In genomic region chr13:112725346-112726017, GRCh38 we compare ENCODE assay signal across 9 cellular contexts. TPM values are rescaled to one million over a fixed set of nuclear protein-coding genes. Genes with fewer than 3 reads are reported as not detected.
DNase-seq lines count a peak whose midpoint lies in the region; ATAC-seq and TF ChIP-seq lines count a peak whose summit lies in the region.
"Had no signal": no experiment of that assay in that cellular context is flagged by ENCODE, and none has a peak within 500 bp of the region (broad histone marks: within the 10 kb centered on the region; RNA-seq: fewer than 3 reads in every experiment).

No MANE protein-coding gene starts in this region.

- DNase-seq in KBM-7 (peak; percentile 67), cerebellum (ENCODE audit: low spot score) (no peak), MM.1S (no peak), C1 segment of cervical spinal cord (lab: John Stamatoyannopoulos, UW) (no peak)
- DNase-seq in natural killer cell treated with Interleukin-12 subunit alpha and Interleukin-12 subunit beta and Interleukin-15 and Interleukin-18, amount 100 ng/mL, for 72 hours (ENCODE audit: low spot score) = no peak
- DNase-seq in stimulated activated CD4-positive, alpha-beta T cell treated with anti-CD3 and anti-CD28 coated beads, Interleukin-15, amount 100 ng/mL, for 24 hours = no peak

- no peak overlapping the region for H3K4me2 ChIP-seq in MM.1S (ENCODE audit: low read depth, low read length)

- H3K27ac Mint-ChIP-seq in activated T-helper 17 cell treated with anti-CD3 and anti-CD28 coated beads, Interleukin-2, amount 50 U/mL, for 72 hours = peak overlapping the region; percentile 79
- no peak overlapping the region for H3K27ac Mint-ChIP-seq in natural killer cell treated with Interleukin-12 subunit alpha and Interleukin-12 subunit beta and Interleukin-15 and Interleukin-18, amount 100 ng/mL, for 72 hours
- H3K27ac Mint-ChIP-seq: IgD-negative memory B cell had no signal

- no peaks in the 10 kb centered on the region for H3K9me3 ChIP-seq in MM.1S (replicated peaks; ENCODE audit: insufficient read depth, low read length)

- no peak overlapping the region for H2AFZ ChIP-seq in MM.1S (ENCODE audit: low read length)

- no peaks in the 10 kb centered on the region for H3K36me3 Mint-ChIP-seq in activated T-helper 17 cell treated with anti-CD3 and anti-CD28 coated beads, Interleukin-2, amount 50 U/mL, for 72 hours (ENCODE audit: low read depth)
- no peaks in the 10 kb centered on the region for H3K36me3 Mint-ChIP-seq in natural killer cell treated with Interleukin-12 subunit alpha and Interleukin-12 subunit beta and Interleukin-15 and Interleukin-18, amount 100 ng/mL, for 72 hours

- peaks cover 26% of the 10 kb centered on the region for H3K4me1 Mint-ChIP-seq in activated T-helper 17 cell treated with anti-CD3 and anti-CD28 coated beads, Interleukin-2, amount 50 U/mL, for 72 hours
- H3K4me1 Mint-ChIP-seq in natural killer cell treated with Interleukin-12 subunit alpha and Interleukin-12 subunit beta and Interleukin-15 and Interleukin-18, amount 100 ng/mL, for 72 hours (ENCODE audit: low read depth in 2 of 2) = peaks cover 20 to 34% of the 10 kb centered on the region in 2 donors

- peak; percentile 73 for ATAC-seq in GM18868 (IDR thresholded peaks at IDR 0.05; ENCODE audit: unreplicated experiment)
- peak; percentile 78 for ATAC-seq in activated T-helper 17 cell treated with anti-CD3 and anti-CD28 coated beads, Interleukin-2, amount 50 U/mL, for 72 hours (replicated peaks)
- peak; percentile 4 to 43 for ATAC-seq in natural killer cell treated with Interleukin-12 subunit alpha and Interleukin-12 subunit beta and Interleukin-15 and Interleukin-18, amount 100 ng/mL, for 72 hours

- no peaks in the 10 kb centered on the region for H3F3A ChIP-seq in MM.1S (ENCODE audit: insufficient read depth, low read length)

- H3K27ac ChIP-seq in MM.1S (ENCODE audit: low read length) = no peak overlapping the region

- no peaks in the 10 kb centered on the region for H3K27me3 ChIP-seq in MM.1S (replicated peaks; ENCODE audit: insufficient read depth, low read length)

- TF ChIP-seq CTCF in MM.1S (IDR thresholded peaks at IDR 0.05; ENCODE audit: low read length) = no peak

- H3K27me3 Mint-ChIP-seq in activated T-helper 17 cell treated with anti-CD3 and anti-CD28 coated beads, Interleukin-2, amount 50 U/mL, for 72 hours = no peaks in the 10 kb centered on the region
- no peaks in the 10 kb centered on the region for H3K27me3 Mint-ChIP-seq in natural killer cell treated with Interleukin-12 subunit alpha and Interleukin-12 subunit beta and Interleukin-15 and Interleukin-18, amount 100 ng/mL, for 72 hours
- H3K27me3 Mint-ChIP-seq: IgD-negative memory B cell had no signal

- no peak overlapping the region for H3K9ac ChIP-seq in MM.1S (ENCODE audit: low read length)

- no peaks in the 10 kb centered on the region for H4K20me1 ChIP-seq in MM.1S (ENCODE audit: insufficient read depth, low read length)

- in situ Hi-C loops in KBM-7 (cut with MboI; ENCODE audit: low pct_unique_long_range_greater_than_20kb, low sequenced_read_pairs) = no loop called here

- H3K36me3 ChIP-seq in MM.1S (replicated peaks; ENCODE audit: insufficient read depth, low read length) = no peaks in the 10 kb centered on the region

- no peaks in the 10 kb centered on the region for H3K9me3 Mint-ChIP-seq in activated T-helper 17 cell treated with anti-CD3 and anti-CD28 coated beads, Interleukin-2, amount 50 U/mL, for 72 hours
- no peaks in the 10 kb centered on the region for H3K9me3 Mint-ChIP-seq in natural killer cell treated with Interleukin-12 subunit alpha and Interleukin-12 subunit beta and Interleukin-15 and Interleukin-18, amount 100 ng/mL, for 72 hours
- H3K9me3 Mint-ChIP-seq: IgD-negative memory B cell had no signal

- H3K4me3 ChIP-seq in MM.1S (ENCODE audit: low read length) = no peak overlapping the region

- peaks cover 58% of the 10 kb centered on the region for H3K79me2 ChIP-seq in MM.1S (ENCODE audit: low read length)

- H3K9me2 ChIP-seq in MM.1S (replicated peaks; ENCODE audit: insufficient read depth, low read length) = no peaks in the 10 kb centered on the region

- peak overlapping the region; percentile 40 for H3K4me3 Mint-ChIP-seq in activated T-helper 17 cell treated with anti-CD3 and anti-CD28 coated beads, Interleukin-2, amount 50 U/mL, for 72 hours
- H3K4me3 Mint-ChIP-seq in natural killer cell treated with Interleukin-12 subunit alpha and Interleukin-12 subunit beta and Interleukin-15 and Interleukin-18, amount 100 ng/mL, for 72 hours = no peak overlapping the region
- H3K4me3 Mint-ChIP-seq: IgD-negative memory B cell had no signal

- no peaks in the 10 kb centered on the region for H3K4me1 ChIP-seq in MM.1S (ENCODE audit: low read length)

RNA-seq across cellular contexts. Expression of gene ATP11A, which starts 35.6 kb away (rescaled TPM):
- 10 to 100 TPM; 39.7 to 48.6 TPM for total RNA-seq in activated T-helper 17 cell treated with anti-CD3 and anti-CD28 coated beads, Interleukin-2, amount 50 U/mL, for 72 hours
- 10 to 100 TPM; 89.0 to 91.2 TPM for total RNA-seq in natural killer cell treated with Interleukin-12 subunit alpha and Interleukin-12 subunit beta and Interleukin-15 and Interleukin-18, amount 100 ng/mL, for 72 hours
- total RNA-seq in cerebellum = 15.3 TPM

Comparison
In these comparisons a context has a peak if more than half of its experiments do, and no peak if none do; other contexts are left out.
1. ATAC-seq: peak in every context shown above with its lines; median percentile 78 in activated T-helper 17 cell treated with anti-CD3 and anti-CD28 coated beads, Interleukin-2, amount 50 U/mL, for 72 hours; 73 in GM18868; 24 in natural killer cell treated with Interleukin-12 subunit alpha and Interleukin-12 subunit beta and Interleukin-15 and Interleukin-18, amount 100 ng/mL, for 72 hours.